Comparison of ENCODE assay signal across 1 cellular context in the genomic region with DNA sequence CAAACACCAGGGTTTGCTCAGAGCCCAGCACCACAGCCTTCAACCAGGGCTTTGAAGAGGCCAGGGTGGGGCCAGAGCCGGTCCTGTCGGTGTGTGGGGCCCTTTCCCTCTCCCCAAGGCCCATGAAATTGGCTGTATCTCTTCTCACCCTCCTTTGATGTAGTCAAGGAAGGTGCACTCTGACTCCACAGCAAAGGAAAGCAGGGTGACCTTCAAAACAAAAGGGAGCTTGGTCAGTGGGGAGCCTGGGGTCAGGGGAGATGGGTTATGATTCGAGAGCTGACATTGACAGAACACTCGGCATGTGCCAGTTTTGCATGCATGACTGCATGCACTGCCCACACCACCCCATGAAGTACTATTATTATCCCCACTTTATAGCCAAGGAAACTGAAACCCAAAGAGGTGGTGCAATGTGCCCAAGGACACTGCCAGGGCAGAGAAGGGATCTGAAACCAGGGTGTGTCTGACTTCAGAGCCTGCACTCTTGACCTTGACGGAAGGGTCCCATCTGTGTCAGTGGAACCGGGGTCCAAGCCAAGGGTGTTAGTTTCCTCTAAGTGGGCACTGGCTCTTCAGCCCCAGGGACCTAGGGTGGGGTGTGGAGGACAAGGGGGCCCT.
TF ChIP-seq lines count a peak whose summit lies in the region.

No MANE protein-coding gene starts in this region.

TF ChIP-seq in GM12878, 131 proteins besides CTCF, POLR2A, EP300 and RAD21 (continued from another document and continues in another):
- no peak for TF ChIP-seq TARDBP (IDR thresholded peaks at IDR 0.05; ENCODE audit: borderline replicate concordance)
- TF ChIP-seq MXI1 (IDR thresholded peaks at IDR 0.05; ENCODE audit: low read depth, low read length): no peak
- peak; percentile 74 for TF ChIP-seq RUNX3 (IDR thresholded peaks at IDR 0.05; ENCODE audit: low read length)
- TF ChIP-seq E2F4 (IDR thresholded peaks at IDR 0.05; ENCODE audit: low read depth, low read length): no peak
- no peak for TF ChIP-seq SMAD1 (IDR thresholded peaks at IDR 0.05; ENCODE audit: low read depth, partially characterized antibody)
- no peak for TF ChIP-seq SUZ12 (IDR thresholded peaks at IDR 0.05; ENCODE audit: unreplicated experiment)
- no peak for TF ChIP-seq FOS (IDR thresholded peaks at IDR 0.05; ENCODE audit: borderline replicate concordance, extremely low read depth, insufficient read length)
- TF ChIP-seq, protein P1, sequence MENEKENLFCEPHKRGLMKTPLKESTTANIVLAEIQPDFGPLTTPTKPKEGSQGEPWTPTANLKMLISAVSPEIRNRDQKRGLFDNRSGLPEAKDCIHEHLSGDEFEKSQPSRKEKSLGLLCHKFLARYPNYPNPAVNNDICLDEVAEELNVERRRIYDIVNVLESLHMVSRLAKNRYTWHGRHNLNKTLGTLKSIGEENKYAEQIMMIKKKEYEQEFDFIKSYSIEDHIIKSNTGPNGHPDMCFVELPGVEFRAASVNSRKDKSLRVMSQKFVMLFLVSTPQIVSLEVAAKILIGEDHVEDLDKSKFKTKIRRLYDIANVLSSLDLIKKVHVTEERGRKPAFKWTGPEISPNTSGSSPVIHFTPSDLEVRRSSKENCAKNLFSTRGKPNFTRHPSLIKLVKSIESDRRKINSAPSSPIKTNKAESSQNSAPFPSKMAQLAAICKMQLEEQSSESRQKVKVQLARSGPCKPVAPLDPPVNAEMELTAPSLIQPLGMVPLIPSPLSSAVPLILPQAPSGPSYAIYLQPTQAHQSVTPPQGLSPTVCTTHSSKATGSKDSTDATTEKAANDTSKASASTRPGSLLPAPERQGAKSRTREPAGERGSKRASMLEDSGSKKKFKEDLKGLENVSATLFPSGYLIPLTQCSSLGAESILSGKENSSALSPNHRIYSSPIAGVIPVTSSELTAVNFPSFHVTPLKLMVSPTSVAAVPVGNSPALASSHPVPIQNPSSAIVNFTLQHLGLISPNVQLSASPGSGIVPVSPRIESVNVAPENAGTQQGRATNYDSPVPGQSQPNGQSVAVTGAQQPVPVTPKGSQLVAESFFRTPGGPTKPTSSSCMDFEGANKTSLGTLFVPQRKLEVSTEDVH (IDR thresholded peaks at IDR 0.05; ENCODE audit: low read depth, partially characterized antibody): no peak
- TF ChIP-seq IRF5 (IDR thresholded peaks at IDR 0.05; ENCODE audit: borderline replicate concordance): no peak
- no peak for TF ChIP-seq NR2C2 (IDR thresholded peaks at IDR 0.05; ENCODE audit: borderline replicate concordance, control insufficient read depth, insufficient read length, low read depth)
- peak; percentile 64; the same call in 1 of the 2 replicates for TF ChIP-seq MEF2A (IDR thresholded peaks at IDR 0.05; ENCODE audit: insufficient read depth, low read depth, low read length)
- no peak for TF ChIP-seq ZNF24 (IDR thresholded peaks at IDR 0.05)
- peak; percentile 83 for TF ChIP-seq GATAD2B (conservative IDR thresholded peaks at IDR 0.05; ENCODE audit: low read depth)
- TF ChIP-seq PAX5 (IDR thresholded peaks at IDR 0.05; ENCODE audit: borderline replicate concordance, low read depth, low read length): peak; percentile 86
- TF ChIP-seq SUPT20H (IDR thresholded peaks at IDR 0.05; ENCODE audit: borderline replicate concordance, control insufficient read depth, low read depth, low read length): no peak
- no peak for TF ChIP-seq BCL11A (IDR thresholded peaks at IDR 0.05; ENCODE audit: low read depth, low read length)
- TF ChIP-seq POU2F2 (IDR thresholded peaks at IDR 0.05; ENCODE audit: borderline replicate concordance, low read depth, low read length): no peak; the same call in 2 of the 3 replicates
- TF ChIP-seq HDAC6 (IDR thresholded peaks at IDR 0.05; ENCODE audit: unreplicated experiment): no peak
- TF ChIP-seq, protein P2, sequence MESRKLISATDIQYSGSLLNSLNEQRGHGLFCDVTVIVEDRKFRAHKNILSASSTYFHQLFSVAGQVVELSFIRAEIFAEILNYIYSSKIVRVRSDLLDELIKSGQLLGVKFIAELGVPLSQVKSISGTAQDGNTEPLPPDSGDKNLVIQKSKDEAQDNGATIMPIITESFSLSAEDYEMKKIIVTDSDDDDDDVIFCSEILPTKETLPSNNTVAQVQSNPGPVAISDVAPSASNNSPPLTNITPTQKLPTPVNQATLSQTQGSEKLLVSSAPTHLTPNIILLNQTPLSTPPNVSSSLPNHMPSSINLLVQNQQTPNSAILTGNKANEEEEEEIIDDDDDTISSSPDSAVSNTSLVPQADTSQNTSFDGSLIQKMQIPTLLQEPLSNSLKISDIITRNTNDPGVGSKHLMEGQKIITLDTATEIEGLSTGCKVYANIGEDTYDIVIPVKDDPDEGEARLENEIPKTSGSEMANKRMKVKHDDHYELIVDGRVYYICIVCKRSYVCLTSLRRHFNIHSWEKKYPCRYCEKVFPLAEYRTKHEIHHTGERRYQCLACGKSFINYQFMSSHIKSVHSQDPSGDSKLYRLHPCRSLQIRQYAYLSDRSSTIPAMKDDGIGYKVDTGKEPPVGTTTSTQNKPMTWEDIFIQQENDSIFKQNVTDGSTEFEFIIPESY (IDR thresholded peaks at IDR 0.05): no peak
- TF ChIP-seq RAD51 (IDR thresholded peaks at IDR 0.05): no peak
- TF ChIP-seq BACH1 (IDR thresholded peaks at IDR 0.05; ENCODE audit: borderline replicate concordance): no peak
- TF ChIP-seq YY1 (IDR thresholded peaks at IDR 0.05; ENCODE audit: low read depth, low read length): no peak
- peak; percentile 84; the same call in 1 of the 2 replicates for TF ChIP-seq DPF2 (IDR thresholded peaks at IDR 0.05)
- TF ChIP-seq IKZF1 (conservative IDR thresholded peaks at IDR 0.05): peak; percentile 93
- no peak for TF ChIP-seq BRCA1 (IDR thresholded peaks at IDR 0.05; ENCODE audit: low read depth, low read length)
- no peak for TF ChIP-seq SP1 (IDR thresholded peaks at IDR 0.05; ENCODE audit: low read depth, low read length)
- TF ChIP-seq, protein P3, sequence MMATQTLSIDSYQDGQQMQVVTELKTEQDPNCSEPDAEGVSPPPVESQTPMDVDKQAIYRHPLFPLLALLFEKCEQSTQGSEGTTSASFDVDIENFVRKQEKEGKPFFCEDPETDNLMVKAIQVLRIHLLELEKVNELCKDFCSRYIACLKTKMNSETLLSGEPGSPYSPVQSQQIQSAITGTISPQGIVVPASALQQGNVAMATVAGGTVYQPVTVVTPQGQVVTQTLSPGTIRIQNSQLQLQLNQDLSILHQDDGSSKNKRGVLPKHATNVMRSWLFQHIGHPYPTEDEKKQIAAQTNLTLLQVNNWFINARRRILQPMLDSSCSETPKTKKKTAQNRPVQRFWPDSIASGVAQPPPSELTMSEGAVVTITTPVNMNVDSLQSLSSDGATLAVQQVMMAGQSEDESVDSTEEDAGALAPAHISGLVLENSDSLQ (IDR thresholded peaks at IDR 0.05): peak; percentile 68; the same call in 1 of the 2 replicates
- TF ChIP-seq MTA3 (IDR thresholded peaks at IDR 0.05; ENCODE audit: borderline replicate concordance, low read length): no peak
- TF ChIP-seq PML (IDR thresholded peaks at IDR 0.05; ENCODE audit: low read length): no peak
- TF ChIP-seq, protein P4, sequence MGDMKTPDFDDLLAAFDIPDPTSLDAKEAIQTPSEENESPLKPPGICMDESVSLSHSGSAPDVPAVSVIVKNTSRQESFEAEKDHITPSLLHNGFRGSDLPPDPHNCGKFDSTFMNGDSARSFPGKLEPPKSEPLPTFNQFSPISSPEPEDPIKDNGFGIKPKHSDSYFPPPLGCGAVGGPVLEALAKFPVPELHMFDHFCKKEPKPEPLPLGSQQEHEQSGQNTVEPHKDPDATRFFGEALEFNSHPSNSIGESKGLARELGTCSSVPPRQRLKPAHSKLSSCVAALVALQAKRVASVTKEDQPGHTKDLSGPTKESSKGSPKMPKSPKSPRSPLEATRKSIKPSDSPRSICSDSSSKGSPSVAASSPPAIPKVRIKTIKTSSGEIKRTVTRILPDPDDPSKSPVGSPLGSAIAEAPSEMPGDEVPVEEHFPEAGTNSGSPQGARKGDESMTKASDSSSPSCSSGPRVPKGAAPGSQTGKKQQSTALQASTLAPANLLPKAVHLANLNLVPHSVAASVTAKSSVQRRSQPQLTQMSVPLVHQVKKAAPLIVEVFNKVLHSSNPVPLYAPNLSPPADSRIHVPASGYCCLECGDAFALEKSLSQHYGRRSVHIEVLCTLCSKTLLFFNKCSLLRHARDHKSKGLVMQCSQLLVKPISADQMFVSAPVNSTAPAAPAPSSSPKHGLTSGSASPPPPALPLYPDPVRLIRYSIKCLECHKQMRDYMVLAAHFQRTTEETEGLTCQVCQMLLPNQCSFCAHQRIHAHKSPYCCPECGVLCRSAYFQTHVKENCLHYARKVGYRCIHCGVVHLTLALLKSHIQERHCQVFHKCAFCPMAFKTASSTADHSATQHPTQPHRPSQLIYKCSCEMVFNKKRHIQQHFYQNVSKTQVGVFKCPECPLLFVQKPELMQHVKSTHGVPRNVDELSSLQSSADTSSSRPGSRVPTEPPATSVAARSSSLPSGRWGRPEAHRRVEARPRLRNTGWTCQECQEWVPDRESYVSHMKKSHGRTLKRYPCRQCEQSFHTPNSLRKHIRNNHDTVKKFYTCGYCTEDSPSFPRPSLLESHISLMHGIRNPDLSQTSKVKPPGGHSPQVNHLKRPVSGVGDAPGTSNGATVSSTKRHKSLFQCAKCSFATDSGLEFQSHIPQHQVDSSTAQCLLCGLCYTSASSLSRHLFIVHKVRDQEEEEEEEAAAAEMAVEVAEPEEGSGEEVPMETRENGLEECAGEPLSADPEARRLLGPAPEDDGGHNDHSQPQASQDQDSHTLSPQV (IDR thresholded peaks at IDR 0.05): no peak
- peak; percentile 42; the same call in 1 of the 2 replicates for TF ChIP-seq TBL1XR1 (IDR thresholded peaks at IDR 0.05; ENCODE audit: low read depth, low read length)
- no peak for TF ChIP-seq ELK1 (IDR thresholded peaks at IDR 0.05; ENCODE audit: low read depth, low read length)
- TF ChIP-seq RBBP5 (conservative IDR thresholded peaks at IDR 0.05): no peak
- TF ChIP-seq HDAC2 (IDR thresholded peaks at IDR 0.05): no peak
- no peak for TF ChIP-seq EGR1 (IDR thresholded peaks at IDR 0.05; ENCODE audit: borderline replicate concordance in 1 of 2, low read depth in 2 of 2, low read length in 2 of 2)
- TF ChIP-seq MYC (IDR thresholded peaks at IDR 0.05; ENCODE audit: insufficient read depth, insufficient read length, insufficient replicate concordance, low read length, severe bottlenecking): no peak
- TF ChIP-seq CREM (IDR thresholded peaks at IDR 0.05; ENCODE audit: low read depth): peak; percentile 42; the same call in 1 of the 2 replicates
- no peak for TF ChIP-seq NKRF (conservative IDR thresholded peaks at IDR 0.05)
- TF ChIP-seq ZZZ3 (IDR thresholded peaks at IDR 0.05; ENCODE audit: control insufficient read depth, insufficient read length, low read depth): no peak
- TF ChIP-seq CBX5 (IDR thresholded peaks at IDR 0.05; ENCODE audit: low read depth): no peak
- TF ChIP-seq POLR2AphosphoS2 (IDR thresholded peaks at IDR 0.05; ENCODE audit: low read depth, low read length): no peak
- no peak for TF ChIP-seq NRF1 (conservative IDR thresholded peaks at IDR 0.05; ENCODE audit: low read depth, low read length)
- TF ChIP-seq SRF (IDR thresholded peaks at IDR 0.05; ENCODE audit: low read depth in 2 of 2, low read length in 2 of 2): no peak
- TF ChIP-seq, protein P5, sequence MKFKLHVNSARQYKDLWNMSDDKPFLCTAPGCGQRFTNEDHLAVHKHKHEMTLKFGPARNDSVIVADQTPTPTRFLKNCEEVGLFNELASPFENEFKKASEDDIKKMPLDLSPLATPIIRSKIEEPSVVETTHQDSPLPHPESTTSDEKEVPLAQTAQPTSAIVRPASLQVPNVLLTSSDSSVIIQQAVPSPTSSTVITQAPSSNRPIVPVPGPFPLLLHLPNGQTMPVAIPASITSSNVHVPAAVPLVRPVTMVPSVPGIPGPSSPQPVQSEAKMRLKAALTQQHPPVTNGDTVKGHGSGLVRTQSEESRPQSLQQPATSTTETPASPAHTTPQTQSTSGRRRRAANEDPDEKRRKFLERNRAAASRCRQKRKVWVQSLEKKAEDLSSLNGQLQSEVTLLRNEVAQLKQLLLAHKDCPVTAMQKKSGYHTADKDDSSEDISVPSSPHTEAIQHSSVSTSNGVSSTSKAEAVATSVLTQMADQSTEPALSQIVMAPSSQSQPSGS (IDR thresholded peaks at IDR 0.05; ENCODE audit: low read length): no peak
- peak; percentile 91 for TF ChIP-seq SPI1 (IDR thresholded peaks at IDR 0.05; ENCODE audit: borderline replicate concordance, insufficient read depth, low read depth, low read length)
- no peak for TF ChIP-seq SREBF2 (IDR thresholded peaks at IDR 0.05; ENCODE audit: low read length)
